Comparison of ENCODE assay signal across 1 cellular context in genomic region chr22:37546436-37547248, GRCh38.
A peak's percentile ranks its signal among the peaks of the same experiment; 100 is the strongest.
TF ChIP-seq lines count a peak whose summit lies in the region.

No MANE protein-coding gene starts in this region.

TF ChIP-seq in HepG2, 621 proteins besides CTCF, POLR2A, EP300 and RAD21 (continued from another document and continues in another):
- TF ChIP-seq CEBPZ (IDR thresholded peaks at IDR 0.05; ENCODE audit: low read length) (no peak), ZKSCAN1 (IDR thresholded peaks at IDR 0.05; ENCODE audit: low read length) (peak; percentile 100), ZNF446 (CRISPR knock-in tag; IDR thresholded peaks at IDR 0.05) (no peak), NFE2L2 (IDR thresholded peaks at IDR 0.05; ENCODE audit: low read length) (no peak), MAFK (conservative IDR thresholded peaks at IDR 0.05 in 1 of 2, IDR thresholded peaks at IDR 0.05 in 1 of 2; ENCODE audit: low read length in 2 of 2) (no peak), ZMAT3 (CRISPR knock-in tag; conservative IDR thresholded peaks at IDR 0.05) (no peak), ZNF790 (CRISPR knock-in tag; IDR thresholded peaks at IDR 0.05; ENCODE audit: borderline replicate concordance) (0 out of 2 replicates have a peak, but pooled peaks have one; percentile 7), KMT2B (CRISPR knock-in tag; IDR thresholded peaks at IDR 0.05) (no peak), KLF16 (CRISPR knock-in tag; IDR thresholded peaks at IDR 0.05) (no peak), DMAP1 (CRISPR knock-in tag; IDR thresholded peaks at IDR 0.05) (no peak), ZNF460 (CRISPR knock-in tag; IDR thresholded peaks at IDR 0.05; ENCODE audit: borderline replicate concordance) (no peak), AHR (CRISPR knock-in tag; IDR thresholded peaks at IDR 0.05) (no peak), ZNF557 (CRISPR knock-in tag; IDR thresholded peaks at IDR 0.05) (no peak), HOMEZ (CRISPR knock-in tag; IDR thresholded peaks at IDR 0.05; ENCODE audit: low read depth) (no peak), ZNF644 (CRISPR knock-in tag; IDR thresholded peaks at IDR 0.05; ENCODE audit: low read depth) (no peak), HCFC1 (IDR thresholded peaks at IDR 0.05; ENCODE audit: low read depth, low read length) (no peak), HOXA7 (CRISPR knock-in tag; IDR thresholded peaks at IDR 0.05) (no peak), HMG20B (CRISPR knock-in tag; conservative IDR thresholded peaks at IDR 0.05) (no peak), ZFP82 (CRISPR knock-in tag; IDR thresholded peaks at IDR 0.05; ENCODE audit: borderline replicate concordance) (no peak), ZNF777 (CRISPR knock-in tag; IDR thresholded peaks at IDR 0.05) (no peak), ZFP36 (IDR thresholded peaks at IDR 0.05; ENCODE audit: borderline replicate concordance, low read depth, low read length, partially characterized antibody) (no peak), PLRG1 (conservative IDR thresholded peaks at IDR 0.05) (no peak), ZNF891 (CRISPR knock-in tag; IDR thresholded peaks at IDR 0.05) (no peak), NFE2 (CRISPR knock-in tag; IDR thresholded peaks at IDR 0.05) (no peak), TMF1 (CRISPR knock-in tag; IDR thresholded peaks at IDR 0.05; ENCODE audit: low read depth) (no peak), FIP1L1 (IDR thresholded peaks at IDR 0.05; ENCODE audit: borderline replicate concordance, insufficient read depth, low read depth, low read length) (no peak), SMARCE1 (IDR thresholded peaks at IDR 0.05; ENCODE audit: borderline replicate concordance) (no peak), ARNTL (CRISPR knock-in tag; IDR thresholded peaks at IDR 0.05) (no peak), ZFY (CRISPR knock-in tag; IDR thresholded peaks at IDR 0.05) (peak; percentile 56; the same call in 1 of the 2 replicates), ATAD3A (CRISPR knock-in tag; IDR thresholded peaks at IDR 0.05) (no peak), RERE (CRISPR knock-in tag; IDR thresholded peaks at IDR 0.05; ENCODE audit: low read depth) (no peak), ZMYM2 (CRISPR knock-in tag; IDR thresholded peaks at IDR 0.05) (peak; percentile 79), ZNF235 (CRISPR knock-in tag; IDR thresholded peaks at IDR 0.05; ENCODE audit: borderline replicate concordance) (no peak), FOXM1 (CRISPR knock-in tag; IDR thresholded peaks at IDR 0.05) (no peak), GPN1 (CRISPR knock-in tag; IDR thresholded peaks at IDR 0.05; ENCODE audit: borderline replicate concordance) (no peak), ESRRA (CRISPR knock-in tag; IDR thresholded peaks at IDR 0.05; ENCODE audit: low read depth) (no peak), ZMYM4 (CRISPR knock-in tag; IDR thresholded peaks at IDR 0.05) (no peak), SMAD1 (CRISPR knock-in tag; IDR thresholded peaks at IDR 0.05; ENCODE audit: borderline replicate concordance, low read depth) (no peak), PRMT3 (CRISPR knock-in tag; IDR thresholded peaks at IDR 0.05; ENCODE audit: borderline replicate concordance, low read depth) (no peak), ZBTB20 (CRISPR knock-in tag; IDR thresholded peaks at IDR 0.05; ENCODE audit: borderline replicate concordance, low read depth) (no peak), ZNF563 (CRISPR knock-in tag; IDR thresholded peaks at IDR 0.05) (no peak), ZNF781 (CRISPR knock-in tag; IDR thresholded peaks at IDR 0.05; ENCODE audit: borderline replicate concordance, not compliant biosample characterization) (no peak), SNAI1 (CRISPR knock-in tag; IDR thresholded peaks at IDR 0.05; ENCODE audit: borderline replicate concordance) (no peak), MYC (CRISPR knock-in tag; IDR thresholded peaks at IDR 0.05; ENCODE audit: borderline replicate concordance) (no peak; the same call in 1 of the 2 replicates), RCOR2 (CRISPR knock-in tag; IDR thresholded peaks at IDR 0.05) (no peak), KDM2A (CRISPR knock-in tag; IDR thresholded peaks at IDR 0.05; ENCODE audit: borderline replicate concordance, low read depth) (peak; percentile 19; the same call in 1 of the 2 replicates), JUN (CRISPR knock-in tag; IDR thresholded peaks at IDR 0.05) (no peak), CHD4 (IDR thresholded peaks at IDR 0.05; ENCODE audit: borderline replicate concordance, low read length) (peak; percentile 56), ZNF329 (CRISPR knock-in tag; IDR thresholded peaks at IDR 0.05; ENCODE audit: low read depth) (no peak)
- TF ChIP-seq, protein P1, sequence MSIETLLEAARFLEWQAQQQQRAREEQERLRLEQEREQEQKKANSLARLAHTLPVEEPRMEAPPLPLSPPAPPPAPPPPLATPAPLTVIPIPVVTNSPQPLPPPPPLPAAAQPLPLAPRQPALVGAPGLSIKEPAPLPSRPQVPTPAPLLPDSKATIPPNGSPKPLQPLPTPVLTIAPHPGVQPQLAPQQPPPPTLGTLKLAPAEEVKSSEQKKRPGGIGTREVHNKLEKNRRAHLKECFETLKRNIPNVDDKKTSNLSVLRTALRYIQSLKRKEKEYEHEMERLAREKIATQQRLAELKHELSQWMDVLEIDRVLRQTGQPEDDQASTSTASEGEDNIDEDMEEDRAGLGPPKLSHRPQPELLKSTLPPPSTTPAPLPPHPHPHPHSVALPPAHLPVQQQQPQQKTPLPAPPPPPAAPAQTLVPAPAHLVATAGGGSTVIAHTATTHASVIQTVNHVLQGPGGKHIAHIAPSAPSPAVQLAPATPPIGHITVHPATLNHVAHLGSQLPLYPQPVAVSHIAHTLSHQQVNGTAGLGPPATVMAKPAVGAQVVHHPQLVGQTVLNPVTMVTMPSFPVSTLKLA (IDR thresholded peaks at IDR 0.05), result no peak
- TF ChIP-seq, protein P2, sequence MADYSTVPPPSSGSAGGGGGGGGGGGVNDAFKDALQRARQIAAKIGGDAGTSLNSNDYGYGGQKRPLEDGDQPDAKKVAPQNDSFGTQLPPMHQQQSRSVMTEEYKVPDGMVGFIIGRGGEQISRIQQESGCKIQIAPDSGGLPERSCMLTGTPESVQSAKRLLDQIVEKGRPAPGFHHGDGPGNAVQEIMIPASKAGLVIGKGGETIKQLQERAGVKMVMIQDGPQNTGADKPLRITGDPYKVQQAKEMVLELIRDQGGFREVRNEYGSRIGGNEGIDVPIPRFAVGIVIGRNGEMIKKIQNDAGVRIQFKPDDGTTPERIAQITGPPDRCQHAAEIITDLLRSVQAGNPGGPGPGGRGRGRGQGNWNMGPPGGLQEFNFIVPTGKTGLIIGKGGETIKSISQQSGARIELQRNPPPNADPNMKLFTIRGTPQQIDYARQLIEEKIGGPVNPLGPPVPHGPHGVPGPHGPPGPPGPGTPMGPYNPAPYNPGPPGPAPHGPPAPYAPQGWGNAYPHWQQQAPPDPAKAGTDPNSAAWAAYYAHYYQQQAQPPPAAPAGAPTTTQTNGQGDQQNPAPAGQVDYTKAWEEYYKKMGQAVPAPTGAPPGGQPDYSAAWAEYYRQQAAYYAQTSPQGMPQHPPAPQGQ (CRISPR knock-in tag; IDR thresholded peaks at IDR 0.05; ENCODE audit: borderline replicate concordance), result no peak; the same call in 1 of the 2 replicates
- TF ChIP-seq, protein P3, sequence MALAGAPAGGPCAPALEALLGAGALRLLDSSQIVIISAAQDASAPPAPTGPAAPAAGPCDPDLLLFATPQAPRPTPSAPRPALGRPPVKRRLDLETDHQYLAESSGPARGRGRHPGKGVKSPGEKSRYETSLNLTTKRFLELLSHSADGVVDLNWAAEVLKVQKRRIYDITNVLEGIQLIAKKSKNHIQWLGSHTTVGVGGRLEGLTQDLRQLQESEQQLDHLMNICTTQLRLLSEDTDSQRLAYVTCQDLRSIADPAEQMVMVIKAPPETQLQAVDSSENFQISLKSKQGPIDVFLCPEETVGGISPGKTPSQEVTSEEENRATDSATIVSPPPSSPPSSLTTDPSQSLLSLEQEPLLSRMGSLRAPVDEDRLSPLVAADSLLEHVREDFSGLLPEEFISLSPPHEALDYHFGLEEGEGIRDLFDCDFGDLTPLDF (CRISPR knock-in tag; IDR thresholded peaks at IDR 0.05), result no peak
- TF ChIP-seq, protein P4, sequence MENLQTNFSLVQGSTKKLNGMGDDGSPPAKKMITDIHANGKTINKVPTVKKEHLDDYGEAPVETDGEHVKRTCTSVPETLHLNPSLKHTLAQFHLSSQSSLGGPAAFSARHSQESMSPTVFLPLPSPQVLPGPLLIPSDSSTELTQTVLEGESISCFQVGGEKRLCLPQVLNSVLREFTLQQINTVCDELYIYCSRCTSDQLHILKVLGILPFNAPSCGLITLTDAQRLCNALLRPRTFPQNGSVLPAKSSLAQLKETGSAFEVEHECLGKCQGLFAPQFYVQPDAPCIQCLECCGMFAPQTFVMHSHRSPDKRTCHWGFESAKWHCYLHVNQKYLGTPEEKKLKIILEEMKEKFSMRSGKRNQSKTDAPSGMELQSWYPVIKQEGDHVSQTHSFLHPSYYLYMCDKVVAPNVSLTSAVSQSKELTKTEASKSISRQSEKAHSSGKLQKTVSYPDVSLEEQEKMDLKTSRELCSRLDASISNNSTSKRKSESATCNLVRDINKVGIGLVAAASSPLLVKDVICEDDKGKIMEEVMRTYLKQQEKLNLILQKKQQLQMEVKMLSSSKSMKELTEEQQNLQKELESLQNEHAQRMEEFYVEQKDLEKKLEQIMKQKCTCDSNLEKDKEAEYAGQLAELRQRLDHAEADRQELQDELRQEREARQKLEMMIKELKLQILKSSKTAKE (CRISPR knock-in tag; IDR thresholded peaks at IDR 0.05; ENCODE audit: borderline replicate concordance), result peak; percentile 74; the same call in 1 of the 2 replicates
